Comparison of ENCODE assay signal across 8 cellular contexts in the genomic region with DNA sequence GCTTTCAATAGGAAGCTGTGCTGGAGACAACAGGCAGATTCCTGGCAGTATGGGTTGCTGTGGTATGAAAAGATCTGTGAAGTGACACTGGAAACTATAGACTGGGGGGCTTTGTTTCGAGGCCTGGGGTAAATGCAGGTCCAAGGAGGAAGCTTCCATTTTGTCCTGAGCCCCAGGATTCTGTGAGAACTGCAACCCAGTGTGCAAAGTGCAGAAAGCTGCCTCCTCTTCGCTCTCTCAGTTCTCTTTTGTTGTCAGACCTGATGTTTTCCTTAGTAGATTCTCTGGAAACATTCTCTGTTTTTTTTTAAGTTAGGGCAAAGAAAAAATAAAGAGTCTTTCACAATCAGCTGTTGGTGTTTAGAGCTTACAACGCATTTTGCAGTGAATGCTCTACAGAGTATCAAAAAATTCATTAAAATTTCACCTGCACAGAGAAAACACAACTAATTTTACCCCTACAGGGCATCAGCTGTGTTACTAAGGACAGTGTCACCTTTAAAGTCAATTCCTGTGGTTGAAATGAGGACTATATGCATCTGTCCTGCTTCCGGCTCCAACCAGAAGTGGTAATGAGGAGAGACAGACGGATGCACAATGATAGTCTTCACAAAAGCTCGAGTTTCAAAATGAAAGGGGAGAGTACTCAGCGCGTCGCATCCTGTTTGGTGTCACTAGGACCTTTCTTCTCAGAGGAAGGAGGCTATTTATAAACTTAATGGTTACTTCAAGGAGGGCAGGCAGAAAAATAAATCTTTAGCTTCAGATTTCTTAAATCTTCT.
DNase-seq lines count a peak whose midpoint lies in the region; ATAC-seq and TF ChIP-seq lines count a peak whose summit lies in the region.

No MANE protein-coding gene starts in this region.

- DNase-seq in activated CD4-positive, alpha-beta T cell treated with anti-CD3 and anti-CD28 coated beads for 48 hours, result peak; percentile 69
- DNase-seq in hepatic stellate cell (ENCODE audit: low spot score) (peak; percentile 17), tibial artery (no peak), H7 (no peak)
- peak; percentile 13 to 52 for DNase-seq in stimulated activated CD8-positive, alpha-beta memory T cell treated with anti-CD3 and anti-CD28 coated beads, Interleukin-7, amount 100 ng/mL, for 48 hours (ENCODE audit: extremely low read depth in 1 of 2, low read depth in 1 of 2)

- no peaks in the 10 kb centered on the region; the same call in 1 of the 2 replicates for H3K36me3 ChIP-seq in BLaER1
- H3K36me3 ChIP-seq in tibial artery, result no peaks in the 10 kb centered on the region
- H3K36me3 ChIP-seq in H7 (replicated peaks; ENCODE audit: control insufficient read depth, insufficient read depth, low read length), result no peaks in the 10 kb centered on the region

- ATAC-seq in GM19043 (IDR thresholded peaks at IDR 0.05; ENCODE audit: low read depth, unreplicated experiment), result peak; percentile 96
- peak; percentile 94 for ATAC-seq in HG03135 (IDR thresholded peaks at IDR 0.05; ENCODE audit: unreplicated experiment)

- H3K4me2 ChIP-seq in BLaER1, result peak overlapping the region; percentile 82

- intact Hi-C loops in tibial artery (cut with DNase I; ENCODE audit: low total_unique reads), result no loop called here

- peak overlapping the region; percentile 52 for H3K4me3 ChIP-seq in BLaER1
- H3K4me3 ChIP-seq in tibial artery, result no peak overlapping the region
- H3K4me3 ChIP-seq in H7 (ENCODE audit: insufficient read depth, low read depth, low read length), result no peak overlapping the region

- H3K27me3 ChIP-seq in BLaER1, result no peaks in the 10 kb centered on the region
- no peaks in the 10 kb centered on the region for H3K27me3 ChIP-seq in tibial artery
- H3K27me3 ChIP-seq in H7 (ENCODE audit: control insufficient read depth, insufficient read depth, low read length), result no peaks in the 10 kb centered on the region

- H3K27ac ChIP-seq in BLaER1 (peak overlapping the region; percentile 75), tibial artery (no peak overlapping the region)

- TF ChIP-seq CTCF in tibial artery (IDR thresholded peaks at IDR 0.05), result no peak

- no peaks in the 10 kb centered on the region for H4K20me1 ChIP-seq in BLaER1

- H3K9ac ChIP-seq in BLaER1, result peak overlapping the region; percentile 52; the same call in 1 of the 2 replicates

- H3K9me3 ChIP-seq in BLaER1, result no peaks in the 10 kb centered on the region
- H3K9me3 ChIP-seq in tibial artery, result no peaks in the 10 kb centered on the region

- peaks cover 32% of the 10 kb centered on the region for H3K4me1 ChIP-seq in BLaER1
- no peaks in the 10 kb centered on the region for H3K4me1 ChIP-seq in tibial artery

Comparison
In these comparisons a context has a peak if more than half of its experiments do, and no peak if none do; other contexts are left out.
1. DNase-seq: peak in activated CD4-positive, alpha-beta T cell treated with anti-CD3 and anti-CD28 coated beads for 48 hours (single experiment), hepatic stellate cell (single experiment) and stimulated activated CD8-positive, alpha-beta memory T cell treated with anti-CD3 and anti-CD28 coated beads, Interleukin-7, amount 100 ng/mL, for 48 hours (2 of 2); none in tibial artery (0 of 2) and H7 (single experiment).